Comparison of ENCODE assay signal across 8 cellular contexts in genomic region chr2:148020036-148020357, GRCh38. TPM values are rescaled to one million over a fixed set of nuclear protein-coding genes. Genes with fewer than 3 reads are reported as not detected.
DNase-seq lines count a peak whose midpoint lies in the region; FAIRE-seq and TF ChIP-seq lines count a peak whose summit lies in the region.

No MANE protein-coding gene starts in this region.

- FAIRE-seq in GM12891 (lab: Jason Lieb, UNC) = no peak

- H3K4me3 ChIP-seq in GM12864 (ENCODE audit: low read depth, low read length) (peak overlapping the region; percentile 91), HL-60 (replicated peaks; ENCODE audit: insufficient read depth, low read length) (peak overlapping the region; percentile 99), thyroid gland (replicated peaks in 1 of 3) (peak overlapping the region; percentile 21 to 96 (median 82))

- peak overlapping the region; percentile 72 for H3K27ac ChIP-seq in HL-60 (replicated peaks)
- H3K27ac ChIP-seq in angular gyrus (ENCODE audit: low read depth, low read length) = peak overlapping the region; percentile 74
- peak overlapping the region; percentile 91 for H3K27ac ChIP-seq in layer of hippocampus (ENCODE audit: low read depth, low read length)
- peak overlapping the region; percentile 81 to 84 (median 82) for H3K27ac ChIP-seq in thyroid gland

- intact Hi-C loops in thyroid gland (cut with DNase I) = no loop called here

- DNase-seq in GM12864 (ENCODE audit: low read depth) (no peak), HL-60 (ENCODE audit: low read depth in 1 of 2, low spot score in 1 of 2) (peak; percentile 23 to 32), thyroid gland (no peak), SKM-1 (lab: John Stamatoyannopoulos, UW; ENCODE audit: unreplicated experiment) (no peak), GM12891 (ENCODE audit: insufficient read length, low spot score) (no peak), NCI-H2107 treated with DMSO at 0.1 percent for 48 hours (lab: John Stamatoyannopoulos, UW; ENCODE audit: unreplicated experiment) (no peak)

- TF ChIP-seq POLR2A in thyroid gland (IDR thresholded peaks at IDR 0.05) (no peak), GM12891 (IDR thresholded peaks at IDR 0.05; ENCODE audit: low read depth, low read length) (no peak)

- no peaks in the 10 kb centered on the region for H3K36me3 ChIP-seq in thyroid gland

- H3K27me3 ChIP-seq in HL-60 (ENCODE audit: insufficient read depth, poor library complexity, severe bottlenecking) (no peaks in the 10 kb centered on the region), layer of hippocampus (ENCODE audit: control insufficient read depth, insufficient read depth, low read length) (no peaks in the 10 kb centered on the region), thyroid gland (no peaks in the 10 kb centered on the region)

- TF ChIP-seq CTCF in GM12864 (IDR thresholded peaks at IDR 0.05; ENCODE audit: low read depth, low read length, missing control alignments) (no peak), HL-60 (IDR thresholded peaks at IDR 0.05; ENCODE audit: insufficient read depth, low read length) (no peak), thyroid gland (IDR thresholded peaks at IDR 0.05) (no peak)

- peaks cover 27 to 31% of the 10 kb centered on the region in 2 donors for H3K4me1 ChIP-seq in thyroid gland

- 0 to 1% methylated on average over 9 of the region's 9 CpGs for WGBS in thyroid gland, 2 donors

- no peaks in the 10 kb centered on the region for H3K9me3 ChIP-seq in thyroid gland

TF ChIP-seq in GM12891, 5 proteins besides CTCF, POLR2A, EP300 and RAD21:
- TF ChIP-seq SPI1 (IDR thresholded peaks at IDR 0.05; ENCODE audit: low read depth, low read length) (no peak), TAF1 (IDR thresholded peaks at IDR 0.05; ENCODE audit: low read depth, low read length) (no peak)

RNA-seq across cellular contexts. Expression of gene ORC4, which starts 0.5 kb away (rescaled TPM):
- total RNA-seq in thyroid gland = 10 to 100 TPM; 62.5 to 89.2 (median 76.5) TPM
- 26.9 TPM for polyA plus RNA-seq in GM12891 (2012; ENCODE audit: low read depth, missing spikeins)

RNA-seq across cellular contexts. Expression of gene MBD5, which starts 0.9 kb away (rescaled TPM):
- total RNA-seq in thyroid gland = 10 to 100 TPM; 51.2 to 85.9 (median 72.6) TPM
- polyA plus RNA-seq in GM12891 (2012; ENCODE audit: low read depth, missing spikeins) = 12.2 TPM

Comparison
In these comparisons a context has a peak if more than half of its experiments do, and no peak if none do; other contexts are left out.
1. DNase-seq: peak in HL-60 (2 of 2); none in GM12864 (single experiment), thyroid gland (0 of 2), SKM-1 (single experiment), GM12891 (single experiment) and NCI-H2107 treated with DMSO at 0.1 percent for 48 hours (single experiment).
2. Peak in every context shown above with its lines, with median percentiles within 50 percentile points of each other: H3K4me3 ChIP-seq and H3K27ac ChIP-seq.